Comparison of ENCODE assay signal across 8 cellular contexts in the genomic region with DNA sequence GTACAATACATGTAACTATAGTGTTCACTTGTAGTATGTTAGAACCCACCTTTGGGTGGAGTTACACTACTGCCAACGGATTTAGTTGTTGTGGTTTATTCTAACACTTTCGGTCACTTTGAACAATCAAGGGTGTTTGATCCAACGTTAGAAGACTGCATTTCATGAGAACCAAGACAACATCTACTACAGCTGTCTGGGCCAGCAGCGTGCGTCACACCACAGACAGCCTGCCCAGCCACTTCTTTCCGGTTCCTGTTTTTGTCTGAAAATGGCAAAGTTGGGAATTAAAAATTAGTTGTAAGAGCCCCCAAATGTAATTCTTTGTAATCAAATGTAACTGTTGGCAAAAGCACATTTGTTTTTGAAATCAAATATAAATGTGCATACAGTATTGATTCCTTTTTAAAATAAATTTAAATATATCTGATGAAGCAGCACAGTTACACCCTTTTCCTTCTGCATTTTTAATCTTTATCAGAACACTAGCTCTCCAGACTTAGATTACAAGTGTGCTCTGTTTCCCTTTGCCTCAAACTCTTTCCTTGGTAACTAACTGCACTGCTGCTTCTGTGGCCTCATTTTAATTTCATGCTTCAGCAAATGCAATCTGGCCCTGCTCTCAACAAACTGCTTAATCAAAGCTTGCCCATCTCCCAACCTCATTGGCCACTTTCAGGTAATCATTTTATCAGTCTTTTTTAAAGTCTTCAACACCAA.
DNase-seq lines count a peak whose midpoint lies in the region; ATAC-seq and TF ChIP-seq lines count a peak whose summit lies in the region.

No MANE protein-coding gene starts in this region.

- ATAC-seq in GM21390 (IDR thresholded peaks at IDR 0.05; ENCODE audit: unreplicated experiment), result peak; percentile 94

- no peak for TF ChIP-seq CTCF in CD14-positive monocyte (IDR thresholded peaks at IDR 0.05)

- H3K4me2 ChIP-seq in Karpas-422 (ENCODE audit: low read depth, low read length, poor library complexity, severe bottlenecking), result peak overlapping the region; percentile 28

- H2AFZ ChIP-seq in Karpas-422 (ENCODE audit: low read length), result peak overlapping the region; percentile 34; the same call in 1 of the 2 replicates

- no peaks in the 10 kb centered on the region for H3K27me3 ChIP-seq in Karpas-422 (ENCODE audit: low read length)

- H3K9me3 ChIP-seq in Karpas-422 (ENCODE audit: low read length), result no peaks in the 10 kb centered on the region

- peak; percentile 68 for DNase-seq in CD14-positive monocyte (ENCODE audit: low spot score)
- peak; percentile 49 for DNase-seq in Karpas-422
- DNase-seq in activated T-cell treated with anti-CD3 and anti-CD28 coated beads for 4 hours, result peak; percentile 42
- peak; percentile 86 to 88 (median 88) for DNase-seq in immature natural killer cell
- DNase-seq in stimulated activated CD8-positive, alpha-beta memory T cell treated with anti-CD3 and anti-CD28 coated beads, Interleukin-15, amount 100 ng/mL, for 48 hours (ENCODE audit: low read depth in 2 of 2), result peak; percentile 34 to 56
- DNase-seq in HuH-7.5 (ENCODE audit: low spot score), result no peak
- no peak for DNase-seq in NCI-H82 treated with DMSO at 0.1 percent for 48 hours (lab: John Stamatoyannopoulos, UW; ENCODE audit: unreplicated experiment)

- intact Hi-C loops in CD14-positive monocyte (cut with micrococcal nuclease), result no loop called here

- H3K4me3 Mint-ChIP-seq in CD14-positive monocyte (peak overlapping the region in 1 of 2 donors; percentile 42), immature natural killer cell (peak overlapping the region; percentile 46 to 81 (median 73))

- no peaks in the 10 kb centered on the region for H3K79me2 ChIP-seq in Karpas-422 (ENCODE audit: low read length)

- H3K27ac Mint-ChIP-seq in CD14-positive monocyte (peak overlapping the region; percentile 50 to 93 (median 85)), immature natural killer cell (peak overlapping the region; percentile 96 to 100 (median 98))

- peaks cover 0 to 2% of the 10 kb centered on the region in 2 donors for H3K36me3 Mint-ChIP-seq in CD14-positive monocyte
- H3K36me3 Mint-ChIP-seq in immature natural killer cell, result peaks cover 0 to 6% (median 0%) of the 10 kb centered on the region in 3 donors

- peaks cover 20% of the 10 kb centered on the region for H3K4me1 ChIP-seq in Karpas-422 (ENCODE audit: low read length)

- H3K27me3 Mint-ChIP-seq in CD14-positive monocyte (ENCODE audit: low read depth in 3 of 3) (peaks cover 0 to 3% (median 0%) of the 10 kb centered on the region in 3 donors), immature natural killer cell (ENCODE audit: low read depth in 3 of 3) (peaks cover 2 to 6% (median 4%) of the 10 kb centered on the region in 3 donors)

- no peak overlapping the region for H3K4me3 ChIP-seq in Karpas-422 (ENCODE audit: low read length)

- H4K20me1 ChIP-seq in Karpas-422 (ENCODE audit: insufficient read depth, low read depth, low read length), result no peaks in the 10 kb centered on the region

- no peaks in the 10 kb centered on the region for H3K9me2 ChIP-seq in Karpas-422 (replicated peaks; ENCODE audit: insufficient read depth, low read length)

- H3K27ac ChIP-seq in Karpas-422 (ENCODE audit: low read length), result no peak overlapping the region

- no peaks in the 10 kb centered on the region for H3K36me3 ChIP-seq in Karpas-422 (ENCODE audit: insufficient read depth, low read length)

- H3K4me1 Mint-ChIP-seq in CD14-positive monocyte (peaks cover 15% of the 10 kb centered on the region), immature natural killer cell (peaks cover 40 to 54% of the 10 kb centered on the region in 2 donors)

- H3K9ac ChIP-seq in Karpas-422 (ENCODE audit: low read length), result no peak overlapping the region

- peaks cover 0 to 3% (median 1%) of the 10 kb centered on the region in 7 donors for H3K9me3 Mint-ChIP-seq in CD14-positive monocyte
- peaks cover 0 to 2% (median 0%) of the 10 kb centered on the region in 6 donors for H3K9me3 Mint-ChIP-seq in immature natural killer cell

Comparison
In these comparisons a context has a peak if more than half of its experiments do, and no peak if none do; other contexts are left out.
1. DNase-seq: peak in CD14-positive monocyte (single experiment), Karpas-422 (single experiment), activated T-cell treated with anti-CD3 and anti-CD28 coated beads for 4 hours (single experiment), immature natural killer cell (3 of 3) and stimulated activated CD8-positive, alpha-beta memory T cell treated with anti-CD3 and anti-CD28 coated beads, Interleukin-15, amount 100 ng/mL, for 48 hours (2 of 2); none in HuH-7.5 (single experiment) and NCI-H82 treated with DMSO at 0.1 percent for 48 hours (single experiment).